ENCODE assay signal across 23 cellular contexts in the genomic region with DNA sequence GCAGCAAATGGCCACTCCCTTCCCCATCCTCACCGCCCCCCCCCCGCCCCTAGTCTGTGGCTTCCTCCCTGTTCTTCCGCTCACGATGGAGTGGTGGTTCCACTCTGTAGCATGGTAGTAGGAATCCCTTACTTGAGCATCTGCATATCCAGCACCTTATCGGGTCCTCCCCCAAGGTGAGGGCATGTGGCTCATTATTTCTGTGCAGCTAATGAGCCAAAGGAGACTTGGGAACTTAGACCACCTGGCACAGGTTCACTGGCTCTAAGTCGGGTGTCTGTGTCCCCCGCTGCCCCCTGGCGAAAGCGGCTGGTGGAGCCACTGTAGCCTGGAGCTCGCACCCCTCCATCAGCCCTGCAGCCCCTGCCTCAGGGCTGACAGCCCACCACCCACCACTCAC. TPM values are rescaled to one million over a fixed set of nuclear protein-coding genes. Genes with fewer than 3 reads are reported as not detected.
"Had no signal": no experiment of that assay in that cellular context is flagged by ENCODE, and none has a peak within 500 bp of the region (broad histone marks: within the 10 kb centered on the region; RNA-seq: fewer than 3 reads in every experiment).

No MANE protein-coding gene starts in this region.

- H3K36me3 ChIP-seq: ascending aorta, left ventricle myocardium inferior, transverse colon had no signal

- H3K4me1 ChIP-seq: ascending aorta, left ventricle myocardium inferior, psoas muscle, transverse colon had no signal

- H3K4me1 Mint-ChIP-seq: activated CD4-positive, alpha-beta T cell treated with anti-CD3 and anti-CD28 coated beads, Interleukin-2, amount 10 ng/mL, durations not matched to agents 7 days and 5 days; activated naive CD4-positive, alpha-beta T cell treated with anti-CD3 and anti-CD28 coated beads, Interleukin-2, amount 50 U/mL, for 24 hours; central memory CD8-positive, alpha-beta T cell had no signal

- H3K27me3 ChIP-seq: ascending aorta, transverse colon had no signal

- H3K36me3 Mint-ChIP-seq: activated naive CD4-positive, alpha-beta T cell treated with anti-CD3 and anti-CD28 coated beads, Interleukin-2, amount 50 U/mL, for 24 hours had no signal

- DNase-seq: activated CD4-positive, alpha-beta T cell treated with anti-CD3 and anti-CD28 coated beads, Interleukin-2, amount 10 ng/mL, durations not matched to agents 7 days and 5 days; activated CD8-positive, alpha-beta memory T cell treated with anti-CD3 and anti-CD28 coated beads, Interleukin-2, amount 50 U/mL, for 48 hours; activated effector memory CD4-positive, alpha-beta T cell treated with anti-CD3 and anti-CD28 coated beads, Interleukin-2, amount 50 U/mL, for 16 hours; activated T-cell treated with anti-CD3 and anti-CD28 coated beads, Interleukin-2, amount 50 U/mL, for 72 hours; effector CD8-positive, alpha-beta T cell; kidney; left ventricle myocardium inferior; psoas muscle; right cardiac atrium; stimulated activated naive CD8-positive, alpha-beta T cell treated with anti-CD3 and anti-CD28 coated beads, Interleukin-15, Interleukin-2, amounts not matched to agents 100 U/mL and 50 U/mL, for 24 hours; T1000 had no signal

- H3K4me3 ChIP-seq: ascending aorta, hepatocyte, left ventricle myocardium inferior, psoas muscle, skin epidermis, transverse colon had no signal

- H3K27ac Mint-ChIP-seq: activated CD4-positive, alpha-beta T cell treated with anti-CD3 and anti-CD28 coated beads, Interleukin-2, amount 10 ng/mL, durations not matched to agents 7 days and 5 days; activated naive CD4-positive, alpha-beta T cell treated with anti-CD3 and anti-CD28 coated beads, Interleukin-2, amount 50 U/mL, for 24 hours; activated T-cell treated with anti-CD3 and anti-CD28 coated beads, Interleukin-2, amount 50 U/mL, for 72 hours had no signal

- H3K9me3 Mint-ChIP-seq: activated CD4-positive, alpha-beta T cell treated with anti-CD3 and anti-CD28 coated beads, Interleukin-2, amount 10 ng/mL, durations not matched to agents 7 days and 5 days; activated naive CD4-positive, alpha-beta T cell treated with anti-CD3 and anti-CD28 coated beads, Interleukin-2, amount 50 U/mL, for 24 hours; central memory CD8-positive, alpha-beta T cell had no signal

- ATAC-seq: activated T-cell treated with anti-CD3 and anti-CD28 coated beads, Interleukin-2, amount 50 U/mL, for 72 hours; psoas muscle; right cardiac atrium; stimulated activated naive CD8-positive, alpha-beta T cell treated with anti-CD3 and anti-CD28 coated beads, Interleukin-15, Interleukin-2, amounts not matched to agents 100 U/mL and 50 U/mL, for 24 hours had no signal

- H3K27ac ChIP-seq: ascending aorta, hepatocyte, left ventricle myocardium inferior, psoas muscle, skin epidermis, transverse colon had no signal

- H3K9me3 ChIP-seq: ascending aorta, left ventricle myocardium inferior, psoas muscle, transverse colon had no signal

- H3K27me3 Mint-ChIP-seq: activated CD4-positive, alpha-beta T cell treated with anti-CD3 and anti-CD28 coated beads, Interleukin-2, amount 10 ng/mL, durations not matched to agents 7 days and 5 days had no signal

- H3K4me3 Mint-ChIP-seq: activated CD4-positive, alpha-beta T cell treated with anti-CD3 and anti-CD28 coated beads, Interleukin-2, amount 10 ng/mL, durations not matched to agents 7 days and 5 days; activated naive CD4-positive, alpha-beta T cell treated with anti-CD3 and anti-CD28 coated beads, Interleukin-2, amount 50 U/mL, for 24 hours; activated T-cell treated with anti-CD3 and anti-CD28 coated beads, Interleukin-2, amount 50 U/mL, for 72 hours; central memory CD8-positive, alpha-beta T cell had no signal

RNA-seq across cellular contexts. Expression of a gene that starts 22.8 kb away (rescaled TPM):
- total RNA-seq: activated CD4-positive, alpha-beta T cell treated with anti-CD3 and anti-CD28 coated beads, Interleukin-2, amount 10 ng/mL, durations not matched to agents 7 days and 5 days; activated T-cell treated with anti-CD3 and anti-CD28 coated beads, Interleukin-2, amount 50 U/mL, for 72 hours; ascending aorta; endothelial cell of umbilical vein; fibroblast of villous mesenchyme; glomerular endothelial cell; hepatocyte; kidney; left ventricle myocardium inferior; myocyte; omental fat pad; psoas muscle; right cardiac atrium; T-helper 1 cell treated with Interleukin-12 subunit alpha and Interleukin-12 subunit beta and Interleukin-4 antibody, amounts not matched to agents 30 ng/mL and 1 ng/mL, for 36 hours; transverse colon had no signal
